8 cellular contexts compared by ENCODE assay signal in genomic region chr13:112587359-112587766, GRCh38. TPM values are rescaled to one million over a fixed set of nuclear protein-coding genes. Genes with fewer than 3 reads are reported as not detected.
DNase-seq lines count a peak whose midpoint lies in the region; ATAC-seq and TF ChIP-seq lines count a peak whose summit lies in the region.

No MANE protein-coding gene starts in this region.

- H3K9me3 ChIP-seq in BLaER1 (peaks cover 3% of the 10 kb centered on the region; the same call in 1 of the 2 replicates), endocrine pancreas (ENCODE audit: control insufficient read depth, low read length) (no peaks in the 10 kb centered on the region)

- peak overlapping the region; percentile 88 for H3K4me3 Mint-ChIP-seq in activated CD8-positive, alpha-beta memory T cell treated with anti-CD3 and anti-CD28 coated beads, Interleukin-2, amount 10 ng/mL, durations not matched to agents 7 days and 5 days
- peak overlapping the region; percentile 94 for H3K4me3 Mint-ChIP-seq in mesothelial cell of epicardium

- no peak for TF ChIP-seq CTCF in mesothelial cell of epicardium (IDR thresholded peaks at IDR 0.05; ENCODE audit: unreplicated experiment)

- peaks cover 12% of the 10 kb centered on the region for H3K36me3 Mint-ChIP-seq in activated CD8-positive, alpha-beta memory T cell treated with anti-CD3 and anti-CD28 coated beads, Interleukin-2, amount 10 ng/mL, durations not matched to agents 7 days and 5 days
- H3K36me3 Mint-ChIP-seq in mesothelial cell of epicardium, result no peaks in the 10 kb centered on the region

- no peaks in the 10 kb centered on the region for H3K9me3 Mint-ChIP-seq in activated CD8-positive, alpha-beta memory T cell treated with anti-CD3 and anti-CD28 coated beads, Interleukin-2, amount 10 ng/mL, durations not matched to agents 7 days and 5 days (ENCODE audit: low read depth)
- peaks cover 15% of the 10 kb centered on the region for H3K9me3 Mint-ChIP-seq in mesothelial cell of epicardium

- H3K27ac ChIP-seq in BLaER1, result peak overlapping the region; percentile 98

- DNase-seq in NCI-H526 treated with DMSO at 0.1 percent for 48 hours (lab: John Stamatoyannopoulos, UW), result peak; percentile 67
- peak; percentile 76 for DNase-seq in activated CD8-positive, alpha-beta memory T cell treated with anti-CD3 and anti-CD28 coated beads, Interleukin-2, amount 10 ng/mL, durations not matched to agents 7 days and 5 days
- peak; percentile 55 to 79 for DNase-seq in mesothelial cell of epicardium (ENCODE audit: low spot score in 2 of 2, unreplicated experiment in 2 of 2)
- peak; percentile 49 to 57 for DNase-seq in stimulated activated CD8-positive, alpha-beta memory T cell treated with anti-CD3 and anti-CD28 coated beads, Interleukin-15, amount 100 ng/mL, for 4 hours (ENCODE audit: low read depth in 2 of 2)

- CTCF ChIA-PET in activated CD8-positive, alpha-beta memory T cell treated with anti-CD3 and anti-CD28 coated beads, Interleukin-2, amount 10 ng/mL, durations not matched to agents 7 days and 5 days (lab: Charles Lee), result interaction anchor here (1.8 kb wide), 1 partner anchor 13 kb away, joined by 4 read pairs; no protein-coding TSS in a partner anchor

- H3K4me1 ChIP-seq in BLaER1, result peaks cover 56% of the 10 kb centered on the region
- H3K4me1 ChIP-seq in endocrine pancreas (ENCODE audit: control insufficient read depth, insufficient read depth, low read length), result no peaks in the 10 kb centered on the region

- peak overlapping the region; percentile 90 for H3K27ac Mint-ChIP-seq in activated CD8-positive, alpha-beta memory T cell treated with anti-CD3 and anti-CD28 coated beads, Interleukin-2, amount 10 ng/mL, durations not matched to agents 7 days and 5 days
- H3K27ac Mint-ChIP-seq in mesothelial cell of epicardium, result peak overlapping the region; percentile 95

- H3K27me3 ChIP-seq in BLaER1 (no peaks in the 10 kb centered on the region), endocrine pancreas (ENCODE audit: control insufficient read depth, insufficient read depth, low read length) (no peaks in the 10 kb centered on the region)

- H3K4me2 ChIP-seq in BLaER1, result peak overlapping the region; percentile 74

- ATAC-seq in GM19023 (IDR thresholded peaks at IDR 0.05; ENCODE audit: unreplicated experiment) (peak; percentile 45), HG03342 (IDR thresholded peaks at IDR 0.05; ENCODE audit: unreplicated experiment) (peak; percentile 38)
- ATAC-seq in activated CD8-positive, alpha-beta memory T cell treated with anti-CD3 and anti-CD28 coated beads, Interleukin-2, amount 10 ng/mL, durations not matched to agents 7 days and 5 days, result peak; percentile 83

- H3K27me3 Mint-ChIP-seq in activated CD8-positive, alpha-beta memory T cell treated with anti-CD3 and anti-CD28 coated beads, Interleukin-2, amount 10 ng/mL, durations not matched to agents 7 days and 5 days, result no peaks in the 10 kb centered on the region
- peaks cover 2% of the 10 kb centered on the region for H3K27me3 Mint-ChIP-seq in mesothelial cell of epicardium (ENCODE audit: low read depth)

- peaks cover 30% of the 10 kb centered on the region for H3K4me1 Mint-ChIP-seq in activated CD8-positive, alpha-beta memory T cell treated with anti-CD3 and anti-CD28 coated beads, Interleukin-2, amount 10 ng/mL, durations not matched to agents 7 days and 5 days
- peaks cover 16% of the 10 kb centered on the region for H3K4me1 Mint-ChIP-seq in mesothelial cell of epicardium

- H3K36me3 ChIP-seq in BLaER1 (peaks cover 12% of the 10 kb centered on the region; the same call in 1 of the 2 replicates), endocrine pancreas (ENCODE audit: control insufficient read depth, insufficient read depth, low read length) (no peaks in the 10 kb centered on the region)

- no peaks in the 10 kb centered on the region; the same call in 1 of the 2 replicates for H4K20me1 ChIP-seq in BLaER1

- H3K4me3 ChIP-seq in BLaER1 (peak overlapping the region; percentile 98), endocrine pancreas (ENCODE audit: control insufficient read depth, insufficient read depth, low read length) (peak overlapping the region; percentile 96)

- H3K9ac ChIP-seq in BLaER1, result peak overlapping the region; percentile 98
- peak overlapping the region; percentile 85 for H3K9ac ChIP-seq in endocrine pancreas (ENCODE audit: control insufficient read depth, insufficient read depth, low read length)

RNA-seq across cellular contexts. Expression of gene TUBGCP3, which starts 0.6 kb away (rescaled TPM):
- total RNA-seq in activated CD8-positive, alpha-beta memory T cell treated with anti-CD3 and anti-CD28 coated beads, Interleukin-2, amount 10 ng/mL, durations not matched to agents 7 days and 5 days, result 10 to 100 TPM; 53.0 to 69.7 TPM
- total RNA-seq in mesothelial cell of epicardium, result 30.2 to 37.4 TPM (median 30.6 TPM) in 3 replicates

Comparison
In these comparisons a context has a peak if more than half of its experiments do, and no peak if none do; other contexts are left out.
1. Peak in every context shown above with its lines: DNase-seq, ATAC-seq, H3K4me3 ChIP-seq and H3K27ac ChIP-seq.